In genomic region chr16:31074073-31074813, GRCh38 we compare ENCODE assay signal across 8 cellular contexts. TPM values are rescaled to one million over a fixed set of nuclear protein-coding genes. Genes with fewer than 3 reads are reported as not detected.
DNase-seq lines count a peak whose midpoint lies in the region; ATAC-seq and TF ChIP-seq lines count a peak whose summit lies in the region.

A gene with protein sequence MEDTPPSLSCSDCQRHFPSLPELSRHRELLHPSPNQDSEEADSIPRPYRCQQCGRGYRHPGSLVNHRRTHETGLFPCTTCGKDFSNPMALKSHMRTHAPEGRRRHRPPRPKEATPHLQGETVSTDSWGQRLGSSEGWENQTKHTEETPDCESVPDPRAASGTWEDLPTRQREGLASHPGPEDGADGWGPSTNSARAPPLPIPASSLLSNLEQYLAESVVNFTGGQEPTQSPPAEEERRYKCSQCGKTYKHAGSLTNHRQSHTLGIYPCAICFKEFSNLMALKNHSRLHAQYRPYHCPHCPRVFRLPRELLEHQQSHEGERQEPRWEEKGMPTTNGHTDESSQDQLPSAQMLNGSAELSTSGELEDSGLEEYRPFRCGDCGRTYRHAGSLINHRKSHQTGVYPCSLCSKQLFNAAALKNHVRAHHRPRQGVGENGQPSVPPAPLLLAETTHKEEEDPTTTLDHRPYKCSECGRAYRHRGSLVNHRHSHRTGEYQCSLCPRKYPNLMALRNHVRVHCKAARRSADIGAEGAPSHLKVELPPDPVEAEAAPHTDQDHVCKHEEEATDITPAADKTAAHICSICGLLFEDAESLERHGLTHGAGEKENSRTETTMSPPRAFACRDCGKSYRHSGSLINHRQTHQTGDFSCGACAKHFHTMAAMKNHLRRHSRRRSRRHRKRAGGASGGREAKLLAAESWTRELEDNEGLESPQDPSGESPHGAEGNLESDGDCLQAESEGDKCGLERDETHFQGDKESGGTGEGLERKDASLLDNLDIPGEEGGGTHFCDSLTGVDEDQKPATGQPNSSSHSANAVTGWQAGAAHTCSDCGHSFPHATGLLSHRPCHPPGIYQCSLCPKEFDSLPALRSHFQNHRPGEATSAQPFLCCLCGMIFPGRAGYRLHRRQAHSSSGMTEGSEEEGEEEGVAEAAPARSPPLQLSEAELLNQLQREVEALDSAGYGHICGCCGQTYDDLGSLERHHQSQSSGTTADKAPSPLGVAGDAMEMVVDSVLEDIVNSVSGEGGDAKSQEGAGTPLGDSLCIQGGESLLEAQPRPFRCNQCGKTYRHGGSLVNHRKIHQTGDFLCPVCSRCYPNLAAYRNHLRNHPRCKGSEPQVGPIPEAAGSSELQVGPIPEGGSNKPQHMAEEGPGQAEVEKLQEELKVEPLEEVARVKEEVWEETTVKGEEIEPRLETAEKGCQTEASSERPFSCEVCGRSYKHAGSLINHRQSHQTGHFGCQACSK (N-terminal part only) (plus strand): TSS chr16:31074422. CDS start chr16:31076325, 1,903 bp downstream.
ZNF668 (minus strand) TSS chr16:31074240; CDS start chr16:31064459, 9,781 bp downstream.

- peaks cover 22% of the 10 kb centered on the region for H3K4me1 Mint-ChIP-seq in activated T-helper 17 cell treated with anti-CD3 and anti-CD28 coated beads, Interleukin-2, amount 50 U/mL, for 72 hours
- H3K4me1 Mint-ChIP-seq in naive thymus-derived CD8-positive, alpha-beta T cell = peaks cover 21 to 52% (median 44%) of the 10 kb centered on the region in 4 donors

- DNase-seq in EH (ENCODE audit: low read depth) = peak; percentile 99
- DNase-seq in GOT3 (lab: John Stamatoyannopoulos, UW) = peak; percentile 83
- DNase-seq in LNCaP clone FGC (ENCODE audit: low read depth) = peak; percentile 98
- DNase-seq in RWPE1 (ENCODE audit: low spot score) = peak; percentile 96
- peak; percentile 99 for DNase-seq in fibroblast of mammary gland (ENCODE audit: low read depth)
- DNase-seq in naive thymus-derived CD8-positive, alpha-beta T cell = peak; percentile 90 to 99 (median 98)
- DNase-seq in stimulated activated naive CD4-positive, alpha-beta T cell (lab: John Stamatoyannopoulos, UW) = peak; percentile 95 to 98 (median 97)

- H3K4me3 ChIP-seq in LNCaP clone FGC (ENCODE audit: low read depth, low read length) (peak within 1 kb of the TSS; percentile 100), fibroblast of mammary gland (ENCODE audit: control insufficient read depth, low read depth, low read length) (peak within 1 kb of the TSS; percentile 98)

- H3K27ac Mint-ChIP-seq in activated T-helper 17 cell treated with anti-CD3 and anti-CD28 coated beads, Interleukin-2, amount 50 U/mL, for 72 hours = peak within 1 kb of the TSS; percentile 95
- peak within 1 kb of the TSS; percentile 90 to 99 (median 96) for H3K27ac Mint-ChIP-seq in naive thymus-derived CD8-positive, alpha-beta T cell

- H3K36me3 Mint-ChIP-seq in activated T-helper 17 cell treated with anti-CD3 and anti-CD28 coated beads, Interleukin-2, amount 50 U/mL, for 72 hours (ENCODE audit: low read depth) = peaks cover 56% of the 10 kb centered on the region
- peaks cover 0 to 28% (median 9%) of the 10 kb centered on the region in 3 donors for H3K36me3 Mint-ChIP-seq in naive thymus-derived CD8-positive, alpha-beta T cell

- H3K9me3 Mint-ChIP-seq in activated T-helper 17 cell treated with anti-CD3 and anti-CD28 coated beads, Interleukin-2, amount 50 U/mL, for 72 hours = no peaks in the 10 kb centered on the region
- no peaks in the 10 kb centered on the region for H3K9me3 Mint-ChIP-seq in naive thymus-derived CD8-positive, alpha-beta T cell

- CTCF ChIA-PET in RWPE1 (lab: Yijun Ruan, JAX) = interaction anchor here (0.9 to 2.0 kb wide), 2 partner anchors 68 to 89 kb away, joined by 4 to 10 read pairs; partner anchors contain the start of gene HSD3B7

- no peaks in the 10 kb centered on the region for H3K27me3 Mint-ChIP-seq in activated T-helper 17 cell treated with anti-CD3 and anti-CD28 coated beads, Interleukin-2, amount 50 U/mL, for 72 hours
- H3K27me3 Mint-ChIP-seq in naive thymus-derived CD8-positive, alpha-beta T cell = no peaks in the 10 kb centered on the region

- ATAC-seq in activated T-helper 17 cell treated with anti-CD3 and anti-CD28 coated beads, Interleukin-2, amount 50 U/mL, for 72 hours (replicated peaks) = peak; percentile 88
- peak; percentile 80 to 84 for ATAC-seq in naive thymus-derived CD8-positive, alpha-beta T cell

- H3K4me3 Mint-ChIP-seq in activated T-helper 17 cell treated with anti-CD3 and anti-CD28 coated beads, Interleukin-2, amount 50 U/mL, for 72 hours = peak within 1 kb of the TSS; percentile 93
- peak within 1 kb of the TSS; percentile 81 to 97 (median 96) for H3K4me3 Mint-ChIP-seq in naive thymus-derived CD8-positive, alpha-beta T cell

- POLR2A ChIA-PET in RWPE1 (lab: Yijun Ruan, JAX; ENCODE audit: low non-redundant PET) = interaction anchor here (0.6 to 1.4 kb wide), 3 partner anchors 10 to 72 kb away, joined by 3 to 22 read pairs (median 3); no protein-coding TSS in a partner anchor
- POLR2A ChIA-PET in naive thymus-derived CD8-positive, alpha-beta T cell (lab: Charles Lee) = interaction anchor here (0.5 to 3.2 kb wide), 28 partner anchors 10 to 795 kb away, joined by 3 to 45 read pairs (median 4); partner anchors contain the start of genes ARMC5, FUS, HSD3B7 and KAT8

- TF ChIP-seq CTCF in LNCaP clone FGC (IDR thresholded peaks at IDR 0.05; ENCODE audit: control insufficient read depth, extremely low read depth, insufficient read depth) (no peak), RWPE1 (conservative IDR thresholded peaks at IDR 0.05; ENCODE audit: low read depth) (no peak), fibroblast of mammary gland (conservative IDR thresholded peaks at IDR 0.05; ENCODE audit: control insufficient read depth, insufficient read depth, low read depth, low read length) (no peak)

- peak within 1 kb of the TSS; percentile 93 for H3K27ac ChIP-seq in RWPE1

RNA-seq across cellular contexts. Expression of the first gene that starts in this region (rescaled TPM):
- 10 to 100 TPM; 19.6 to 29.7 TPM for total RNA-seq in activated T-helper 17 cell treated with anti-CD3 and anti-CD28 coated beads, Interleukin-2, amount 50 U/mL, for 72 hours
- total RNA-seq in naive thymus-derived CD8-positive, alpha-beta T cell = 10 to 100 TPM; 33.2 to 35.7 TPM
- polyA plus RNA-seq in naive thymus-derived CD8-positive, alpha-beta T cell = 1 to 10 TPM; 2.8 to 9.1 (median 4.0) TPM

RNA-seq across cellular contexts. Expression of gene ZNF668, which starts in this region (rescaled TPM):
- 10 to 100 TPM; 15.1 to 19.4 TPM for total RNA-seq in activated T-helper 17 cell treated with anti-CD3 and anti-CD28 coated beads, Interleukin-2, amount 50 U/mL, for 72 hours
- total RNA-seq in naive thymus-derived CD8-positive, alpha-beta T cell = 10 to 100 TPM; 11.7 to 13.7 TPM
- 1 to 10 TPM; 4.2 to 9.1 (median 7.5) TPM for polyA plus RNA-seq in naive thymus-derived CD8-positive, alpha-beta T cell

Comparison
In these comparisons a context has a peak if more than half of its experiments do, and no peak if none do; other contexts are left out.
1. Peak in every context shown above with its lines: DNase-seq, ATAC-seq, H3K4me3 ChIP-seq and H3K27ac ChIP-seq.